3 cellular contexts compared by ENCODE assay signal in genomic region chr7:155571581-155572345, GRCh38.
A peak's percentile ranks its signal among the peaks of the same experiment; 100 is the strongest.
TF ChIP-seq lines count a peak whose summit lies in the region.

No MANE protein-coding gene starts in this region.

TF ChIP-seq in HCT116, 20 proteins besides CTCF, POLR2A, EP300 and RAD21:
- TF ChIP-seq SP1 (IDR thresholded peaks at IDR 0.05; ENCODE audit: low read depth) = no peak
- no peak for TF ChIP-seq ZFX (IDR thresholded peaks at IDR 0.05)
- no peak for TF ChIP-seq ZNF274 (IDR thresholded peaks at IDR 0.05; ENCODE audit: low read depth, low read length)
- TF ChIP-seq JUND (IDR thresholded peaks at IDR 0.05) = no peak
- TF ChIP-seq EGR1 (IDR thresholded peaks at IDR 0.05; ENCODE audit: low read depth) = no peak
- no peak for TF ChIP-seq SRF (IDR thresholded peaks at IDR 0.05; ENCODE audit: low read depth)
- TF ChIP-seq, protein P1, sequence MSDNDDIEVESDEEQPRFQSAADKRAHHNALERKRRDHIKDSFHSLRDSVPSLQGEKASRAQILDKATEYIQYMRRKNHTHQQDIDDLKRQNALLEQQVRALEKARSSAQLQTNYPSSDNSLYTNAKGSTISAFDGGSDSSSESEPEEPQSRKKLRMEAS (IDR thresholded peaks at IDR 0.05) = no peak
- no peak for TF ChIP-seq ATF3 (IDR thresholded peaks at IDR 0.05)
- no peak for TF ChIP-seq YY1 (IDR thresholded peaks at IDR 0.05; ENCODE audit: extremely low read depth, insufficient replicate concordance, low read depth, low read length)
- no peak for TF ChIP-seq FOSL1 (IDR thresholded peaks at IDR 0.05; ENCODE audit: low read depth)
- TF ChIP-seq ELF1 (IDR thresholded peaks at IDR 0.05; ENCODE audit: borderline replicate concordance, low read depth) = no peak
- TF ChIP-seq CBX3 (IDR thresholded peaks at IDR 0.05; ENCODE audit: low read depth) = no peak
- no peak for TF ChIP-seq CEBPB (IDR thresholded peaks at IDR 0.05; ENCODE audit: low read depth)
- TF ChIP-seq, protein P2, sequence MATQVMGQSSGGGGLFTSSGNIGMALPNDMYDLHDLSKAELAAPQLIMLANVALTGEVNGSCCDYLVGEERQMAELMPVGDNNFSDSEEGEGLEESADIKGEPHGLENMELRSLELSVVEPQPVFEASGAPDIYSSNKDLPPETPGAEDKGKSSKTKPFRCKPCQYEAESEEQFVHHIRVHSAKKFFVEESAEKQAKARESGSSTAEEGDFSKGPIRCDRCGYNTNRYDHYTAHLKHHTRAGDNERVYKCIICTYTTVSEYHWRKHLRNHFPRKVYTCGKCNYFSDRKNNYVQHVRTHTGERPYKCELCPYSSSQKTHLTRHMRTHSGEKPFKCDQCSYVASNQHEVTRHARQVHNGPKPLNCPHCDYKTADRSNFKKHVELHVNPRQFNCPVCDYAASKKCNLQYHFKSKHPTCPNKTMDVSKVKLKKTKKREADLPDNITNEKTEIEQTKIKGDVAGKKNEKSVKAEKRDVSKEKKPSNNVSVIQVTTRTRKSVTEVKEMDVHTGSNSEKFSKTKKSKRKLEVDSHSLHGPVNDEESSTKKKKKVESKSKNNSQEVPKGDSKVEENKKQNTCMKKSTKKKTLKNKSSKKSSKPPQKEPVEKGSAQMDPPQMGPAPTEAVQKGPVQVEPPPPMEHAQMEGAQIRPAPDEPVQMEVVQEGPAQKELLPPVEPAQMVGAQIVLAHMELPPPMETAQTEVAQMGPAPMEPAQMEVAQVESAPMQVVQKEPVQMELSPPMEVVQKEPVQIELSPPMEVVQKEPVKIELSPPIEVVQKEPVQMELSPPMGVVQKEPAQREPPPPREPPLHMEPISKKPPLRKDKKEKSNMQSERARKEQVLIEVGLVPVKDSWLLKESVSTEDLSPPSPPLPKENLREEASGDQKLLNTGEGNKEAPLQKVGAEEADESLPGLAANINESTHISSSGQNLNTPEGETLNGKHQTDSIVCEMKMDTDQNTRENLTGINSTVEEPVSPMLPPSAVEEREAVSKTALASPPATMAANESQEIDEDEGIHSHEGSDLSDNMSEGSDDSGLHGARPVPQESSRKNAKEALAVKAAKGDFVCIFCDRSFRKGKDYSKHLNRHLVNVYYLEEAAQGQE (IDR thresholded peaks at IDR 0.05; ENCODE audit: low read depth) = no peak

TF ChIP-seq in K562, 482 proteins besides CTCF, POLR2A, EP300 and RAD21:
- TF ChIP-seq ZC3H4 (CRISPR knock-in tag; IDR thresholded peaks at IDR 0.05; ENCODE audit: borderline replicate concordance) = no peak
- TF ChIP-seq ELF4 (CRISPR knock-in tag; IDR thresholded peaks at IDR 0.05) = peak; percentile 55; the same call in 1 of the 2 replicates
- 0 out of 2 replicates have a peak, but pooled peaks have one; percentile 59 for TF ChIP-seq ZBTB26 (CRISPR knock-in tag; IDR thresholded peaks at IDR 0.05)
- TF ChIP-seq, protein P3, sequence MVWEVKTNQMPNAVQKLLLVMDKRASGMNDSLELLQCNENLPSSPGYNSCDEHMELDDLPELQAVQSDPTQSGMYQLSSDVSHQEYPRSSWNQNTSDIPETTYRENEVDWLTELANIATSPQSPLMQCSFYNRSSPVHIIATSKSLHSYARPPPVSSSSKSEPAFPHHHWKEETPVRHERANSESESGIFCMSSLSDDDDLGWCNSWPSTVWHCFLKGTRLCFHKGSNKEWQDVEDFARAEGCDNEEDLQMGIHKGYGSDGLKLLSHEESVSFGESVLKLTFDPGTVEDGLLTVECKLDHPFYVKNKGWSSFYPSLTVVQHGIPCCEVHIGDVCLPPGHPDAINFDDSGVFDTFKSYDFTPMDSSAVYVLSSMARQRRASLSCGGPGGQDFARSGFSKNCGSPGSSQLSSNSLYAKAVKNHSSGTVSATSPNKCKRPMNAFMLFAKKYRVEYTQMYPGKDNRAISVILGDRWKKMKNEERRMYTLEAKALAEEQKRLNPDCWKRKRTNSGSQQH (CRISPR knock-in tag; IDR thresholded peaks at IDR 0.05) = peak; percentile 52; the same call in 1 of the 2 replicates
- peak; percentile 76; the same call in 1 of the 2 replicates for TF ChIP-seq OTX1 (CRISPR knock-in tag; IDR thresholded peaks at IDR 0.05)
- peak; percentile 16; the same call in 1 of the 2 replicates for TF ChIP-seq ZNF512 (tag; IDR thresholded peaks at IDR 0.05)

TF ChIP-seq in liver, 16 proteins besides CTCF, POLR2A, EP300 and RAD21:
- TF ChIP-seq FOXA2 (IDR thresholded peaks at IDR 0.05) = no peak
- TF ChIP-seq ATF3 (IDR thresholded peaks at IDR 0.05) = no peak
- no peak for TF ChIP-seq HNF4A (conservative IDR thresholded peaks at IDR 0.05)
- TF ChIP-seq FOXA1 (IDR thresholded peaks at IDR 0.05) = no peak
- no peak for TF ChIP-seq RXRA (IDR thresholded peaks at IDR 0.05)
- TF ChIP-seq, protein P2 (IDR thresholded peaks at IDR 0.05) = no peak
